Comparison of ENCODE assay signal across 8 cellular contexts in genomic region chr1:154329551-154330131, GRCh38. TPM values are rescaled to one million over a fixed set of nuclear protein-coding genes. Genes with fewer than 3 reads are reported as not detected.
DNase-seq lines count a peak whose midpoint lies in the region; ATAC-seq and TF ChIP-seq lines count a peak whose summit lies in the region.

No MANE protein-coding gene starts in this region.

- H3K4me3 ChIP-seq in esophagus muscularis mucosa = peak overlapping the region in 3 of 4 donors; percentile 94 to 99 (median 97)

- ATAC-seq in activated B cell treated with CpG ODN at 0.5 μM for 24 hours (ENCODE audit: low read depth) (no peak), omental fat pad (ENCODE audit: low FRiP score) (no peak), left ventricle myocardium superior (no peak)

- H3K4me3 Mint-ChIP-seq in activated B cell treated with CpG ODN at 0.5 μM for 24 hours = peak overlapping the region; percentile 55

- peaks cover 55% of the 10 kb centered on the region for H3K4me1 Mint-ChIP-seq in activated B cell treated with CpG ODN at 0.5 μM for 24 hours

- CTCF ChIA-PET in activated B cell treated with CpG ODN at 0.5 μM for 24 hours (lab: Charles Lee) = interaction anchor here (0.6 to 1.9 kb wide), 3 partner anchors 24 to 489 kb away, joined by 3 to 4 read pairs (median 4); no protein-coding TSS in a partner anchor

- H3K27me3 ChIP-seq in esophagus muscularis mucosa = no peaks in the 10 kb centered on the region

- H3K27me3 Mint-ChIP-seq in activated B cell treated with CpG ODN at 0.5 μM for 24 hours = no peaks in the 10 kb centered on the region

- H3K9me3 Mint-ChIP-seq in activated B cell treated with CpG ODN at 0.5 μM for 24 hours = no peaks in the 10 kb centered on the region

- H3K27ac Mint-ChIP-seq in activated B cell treated with CpG ODN at 0.5 μM for 24 hours = no peak overlapping the region

- intact Hi-C loops in activated B cell treated with CpG ODN at 0.5 μM for 24 hours (cut with micrococcal nuclease) = loop anchor here (5.0 kb wide), 3 partner anchors 78 to 733 kb away; partner anchors contain the start of genes EFNA4 and IL6R
- intact Hi-C loops in esophagus muscularis mucosa (cut with DNase I) = loop anchor here (5.0 to 10.0 kb wide), 2 partner anchors 135 to 138 kb away; partner anchors contain the start of gene TPM3
- intact Hi-C loops in left ventricle myocardium superior (cut with micrococcal nuclease) = no loop called here

- H3K36me3 Mint-ChIP-seq in activated B cell treated with CpG ODN at 0.5 μM for 24 hours (ENCODE audit: low read depth) = peaks cover 36% of the 10 kb centered on the region

- TF ChIP-seq CTCF in activated B cell treated with CpG ODN at 0.5 μM for 24 hours (IDR thresholded peaks at IDR 0.05) (no peak), esophagus muscularis mucosa (IDR thresholded peaks at IDR 0.05) (no peak), omental fat pad (IDR thresholded peaks at IDR 0.05) (no peak)

- no peak for TF ChIP-seq POLR2A in esophagus muscularis mucosa (IDR thresholded peaks at IDR 0.05; ENCODE audit: low read depth)

- H3K4me1 ChIP-seq in esophagus muscularis mucosa = peaks cover 30 to 71% (median 70%) of the 10 kb centered on the region in 4 donors

- POLR2A ChIA-PET in activated B cell treated with CpG ODN at 0.5 μM for 24 hours (lab: Charles Lee) = interaction anchor here (0.5 to 0.6 kb wide), 2 partner anchors 50 to 1885 kb away, joined by 3 to 4 read pairs; no protein-coding TSS in a partner anchor

- TF ChIP-seq EP300 in esophagus muscularis mucosa (IDR thresholded peaks at IDR 0.05) = no peak

- no peaks in the 10 kb centered on the region for H3K9me3 ChIP-seq in esophagus muscularis mucosa

- peak; percentile 30 for DNase-seq in DMS 273 (lab: John Stamatoyannopoulos, UW; ENCODE audit: unreplicated experiment)
- no peak for DNase-seq in DMS 273 treated with DMSO at 0.1 percent for 48 hours (lab: John Stamatoyannopoulos, UW)
- DNase-seq in activated B cell treated with CpG ODN at 0.5 μM for 24 hours = no peak
- DNase-seq in esophagus muscularis mucosa (ENCODE audit: extremely low spot score) = no peak
- peak; percentile 51 for DNase-seq in stimulated activated CD8-positive, alpha-beta memory T cell treated with anti-CD3 and anti-CD28 coated beads, Interleukin-4, amount 100 ng/mL, for 48 hours
- DNase-seq in omental fat pad (ENCODE audit: low spot score) = no peak
- no peak for DNase-seq in NAMALWA (ENCODE audit: low spot score)
- no peak for DNase-seq in left ventricle myocardium superior

- peak overlapping the region; percentile 99 to 100 (median 99) for H3K27ac ChIP-seq in esophagus muscularis mucosa (replicated peaks in 1 of 4)

- WGBS in esophagus muscularis mucosa = 70% methylated on average over 7 of the region's 7 CpGs

- H3K36me3 ChIP-seq in esophagus muscularis mucosa = peaks cover 31 to 46% (median 43%) of the 10 kb centered on the region in 4 donors

RNA-seq across cellular contexts. Expression of gene ATP8B2, which starts 4.3 kb away (rescaled TPM):
- total RNA-seq in activated B cell treated with CpG ODN at 0.5 μM for 24 hours (24.3 and 27.3 TPM in 2 replicates), esophagus muscularis mucosa (100 to 1,000 TPM; 108 to 178 (median 128) TPM), omental fat pad (10 to 100 TPM; 41.6 to 78.3 (median 51.0) TPM), left ventricle myocardium superior (9.2 TPM)

RNA-seq across cellular contexts. Expression of gene AQP10, which starts 8.7 kb away (rescaled TPM):
- total RNA-seq in activated B cell treated with CpG ODN at 0.5 μM for 24 hours = not detected in 2 replicates
- not detected for total RNA-seq in esophagus muscularis mucosa
- under 1 TPM in 2 of 4 donors, not detected in 2; 0.25 to 0.37 TPM for total RNA-seq in omental fat pad
- total RNA-seq in left ventricle myocardium superior = 0.27 TPM

RNA-seq across cellular contexts. Expression of gene HAX1, which starts 57.2 kb away (rescaled TPM):
- total RNA-seq in activated B cell treated with CpG ODN at 0.5 μM for 24 hours (89.4 and 93.0 TPM in 2 replicates), esophagus muscularis mucosa (100 to 1,000 TPM in 2 of 4 donors, 10 to 100 TPM in 2; 71.0 to 127 (median 104) TPM), omental fat pad (100 to 1,000 TPM in 3 of 4 donors, 10 to 100 TPM in 1; 64.4 to 114 (median 103) TPM), left ventricle myocardium superior (181 TPM)

Comparison
In these comparisons a context has a peak if more than half of its experiments do, and no peak if none do; other contexts are left out.
1. DNase-seq: peak in DMS 273 (single experiment) and stimulated activated CD8-positive, alpha-beta memory T cell treated with anti-CD3 and anti-CD28 coated beads, Interleukin-4, amount 100 ng/mL, for 48 hours (single experiment); none in DMS 273 treated with DMSO at 0.1 percent for 48 hours (single experiment), activated B cell treated with CpG ODN at 0.5 μM for 24 hours (single experiment), esophagus muscularis mucosa (single experiment), omental fat pad (single experiment), NAMALWA (single experiment) and left ventricle myocardium superior (single experiment).